Comparison of ENCODE assay signal across 12 cellular contexts in the genomic region with DNA sequence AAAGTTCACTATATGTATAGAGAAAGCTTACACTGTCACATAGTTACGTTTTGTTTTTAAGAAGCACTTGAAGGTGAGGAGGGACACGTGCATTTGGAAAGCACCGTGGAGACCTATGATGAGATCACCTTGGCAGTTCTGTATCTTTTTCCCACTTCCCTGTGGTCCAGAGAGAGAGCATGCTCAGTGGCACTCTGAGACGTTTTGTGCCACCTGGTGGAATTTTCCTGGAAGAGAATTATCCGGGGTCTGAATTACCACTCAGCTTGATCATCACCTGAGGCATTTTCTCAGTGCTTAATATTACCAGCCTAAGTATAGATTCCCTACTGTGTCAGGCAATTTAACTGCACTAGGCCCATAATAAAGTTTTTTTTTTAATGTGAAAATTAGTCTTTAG.
A peak's percentile ranks its signal among the peaks of the same experiment; 100 is the strongest.
DNase-seq lines count a peak whose midpoint lies in the region; ATAC-seq and TF ChIP-seq lines count a peak whose summit lies in the region.
"Had no signal": no experiment of that assay in that cellular context is flagged by ENCODE, and none has a peak within 500 bp of the region (broad histone marks: within the 10 kb centered on the region; RNA-seq: fewer than 3 reads in every experiment).

No MANE protein-coding gene starts in this region.

- H3K4me1 Mint-ChIP-seq in endothelial cell (ENCODE audit: unreplicated experiment), result no peaks in the 10 kb centered on the region

- intact Hi-C loops in HCT116 (cut with micrococcal nuclease), result loop anchor here (10.0 kb wide), 2 partner anchors 448 to 1242 kb away; no protein-coding TSS in a partner anchor

- no peaks in the 10 kb centered on the region for H3K36me3 Mint-ChIP-seq in endothelial cell (ENCODE audit: low read depth, unreplicated experiment)

- TF ChIP-seq POLR2A in HCT116 (IDR thresholded peaks at IDR 0.05; ENCODE audit: borderline replicate concordance, extremely low read depth, insufficient read depth, insufficient read length), result no peak

- TF ChIP-seq CTCF in 22Rv1 (IDR thresholded peaks at IDR 0.05) (peak; percentile 13), HCT116 (IDR thresholded peaks at IDR 0.05 in 2 of 3, conservative IDR thresholded peaks at IDR 0.05 in 1 of 3; ENCODE audit: borderline replicate concordance in 1 of 3, insufficient read depth in 1 of 3, low read depth in 2 of 3, low read length in 2 of 3) (peak in 2 of 3 experiments; percentile 31 to 41; a peak in 4 of 6 replicates), endothelial cell (IDR thresholded peaks at IDR 0.05; ENCODE audit: unreplicated experiment) (no peak)

- H3K9me3 Mint-ChIP-seq in endothelial cell (ENCODE audit: unreplicated experiment), result no peaks in the 10 kb centered on the region

- peak; percentile 22 for DNase-seq in HCT116 (ENCODE audit: low read depth, low spot score)
- DNase-seq in NCI-H524 (lab: John Stamatoyannopoulos, UW), result peak; percentile 65 to 72
- DNase-seq in endothelial cell (ENCODE audit: low spot score), result peak; percentile 38
- DNase-seq: activated CD4-positive, alpha-beta T cell treated with anti-CD3 and anti-CD28 coated beads, Interleukin-2, amount 50 U/mL, for 48 hours; adrenal gland; HCEC 1CT had no signal

- H3K4me2 ChIP-seq in HCT116 (ENCODE audit: low read length), result no peak overlapping the region

- CTCF ChIA-PET in HCT116 (lab: Charles Lee), result no interaction called here

- H3K9me3 ChIP-seq in HCT116 (ENCODE audit: control insufficient read depth in 1 of 2, insufficient read depth in 1 of 2, low read depth in 1 of 2, low read length in 2 of 2), result no peaks in the 10 kb centered on the region
- H3K9me3 ChIP-seq: adrenal gland, right atrium auricular region had no signal

- H3K4me3 Mint-ChIP-seq in endothelial cell (ENCODE audit: unreplicated experiment), result no peak overlapping the region

- RAD21 ChIA-PET in HCT116 (lab: Charles Lee; ENCODE audit: low non-redundant PET in 1 of 2, low total read pairs in 2 of 2, uncharacterized antibody in 2 of 2, unreplicated experiment in 2 of 2), result no interaction called here

- H3K27ac Mint-ChIP-seq in endothelial cell (ENCODE audit: unreplicated experiment), result no peak overlapping the region

- H4K20me1 ChIP-seq in HCT116 (ENCODE audit: insufficient read depth), result no peaks in the 10 kb centered on the region

- BruUV-seq in HCT116 (replicated peaks; lab: Mats Ljungman, UMichigan), result no TSS peak

- peak; percentile 80 for ATAC-seq in HCT116
- no peak for ATAC-seq in GM19463 (IDR thresholded peaks at IDR 0.05; ENCODE audit: unreplicated experiment)
- no peak for ATAC-seq in GM18502 (IDR thresholded peaks at IDR 0.05; ENCODE audit: poor library complexity, unreplicated experiment)
- no peak for ATAC-seq in GM18517 (IDR thresholded peaks at IDR 0.05; ENCODE audit: unreplicated experiment)
- no peak for ATAC-seq in GM21717 (IDR thresholded peaks at IDR 0.05; ENCODE audit: unreplicated experiment)

- H3K27me3 ChIP-seq in HCT116 (ENCODE audit: insufficient read depth, low read length), result no peaks in the 10 kb centered on the region
- H3K27me3 ChIP-seq: adrenal gland, right atrium auricular region had no signal

- H2AFZ ChIP-seq in HCT116 (ENCODE audit: low read depth, low read length, poor library complexity, severe bottlenecking), result peak overlapping the region; percentile 83

- H3K9me2 ChIP-seq in HCT116 (ENCODE audit: insufficient read depth), result no peaks in the 10 kb centered on the region

- H3K4me3 ChIP-seq in HCT116 (replicated peaks in 1 of 2; ENCODE audit: low read depth in 1 of 2, low read length in 2 of 2), result no peak overlapping the region
- H3K4me3 ChIP-seq: adrenal gland, right atrium auricular region had no signal

- H3K27ac ChIP-seq in 22Rv1 (no peak overlapping the region), HCT116 (ENCODE audit: low read depth, low read length) (no peak overlapping the region)
- H3K27ac ChIP-seq: adrenal gland, right atrium auricular region had no signal

- no peaks in the 10 kb centered on the region for H3K79me2 ChIP-seq in HCT116 (ENCODE audit: insufficient read depth, low read length)

- no peaks in the 10 kb centered on the region for H3K36me3 ChIP-seq in HCT116 (ENCODE audit: control insufficient read depth in 1 of 2, insufficient read depth in 2 of 2, low read length in 2 of 2)
- H3K36me3 ChIP-seq: adrenal gland, right atrium auricular region had no signal

- no peaks in the 10 kb centered on the region for H3K4me1 ChIP-seq in HCT116 (ENCODE audit: control insufficient read depth in 1 of 2, insufficient read depth in 2 of 2, low read length in 2 of 2)
- H3K4me1 ChIP-seq: adrenal gland, right atrium auricular region had no signal

- H3K27me3 Mint-ChIP-seq in endothelial cell (ENCODE audit: unreplicated experiment), result no peaks in the 10 kb centered on the region

- POLR2A ChIA-PET in HCT116 (lab: Charles Lee), result no interaction called here

- H3K9ac ChIP-seq in HCT116 (ENCODE audit: low read length), result no peak overlapping the region

- peak; percentile 40; the same call in 1 of the 2 replicates for TF ChIP-seq RAD21 in HCT116 (IDR thresholded peaks at IDR 0.05; ENCODE audit: low read depth)

TF ChIP-seq in HCT116, 20 proteins besides CTCF, POLR2A, EP300 and RAD21:
- no peak for TF ChIP-seq TCF7L2 (IDR thresholded peaks at IDR 0.05; ENCODE audit: borderline replicate concordance, extremely low read depth, insufficient read depth, insufficient read length)
- no peak for TF ChIP-seq YY1 (IDR thresholded peaks at IDR 0.05; ENCODE audit: extremely low read depth, insufficient replicate concordance, low read depth, low read length)
- TF ChIP-seq SP1 (IDR thresholded peaks at IDR 0.05; ENCODE audit: low read depth), result no peak
- TF ChIP-seq, protein P1, sequence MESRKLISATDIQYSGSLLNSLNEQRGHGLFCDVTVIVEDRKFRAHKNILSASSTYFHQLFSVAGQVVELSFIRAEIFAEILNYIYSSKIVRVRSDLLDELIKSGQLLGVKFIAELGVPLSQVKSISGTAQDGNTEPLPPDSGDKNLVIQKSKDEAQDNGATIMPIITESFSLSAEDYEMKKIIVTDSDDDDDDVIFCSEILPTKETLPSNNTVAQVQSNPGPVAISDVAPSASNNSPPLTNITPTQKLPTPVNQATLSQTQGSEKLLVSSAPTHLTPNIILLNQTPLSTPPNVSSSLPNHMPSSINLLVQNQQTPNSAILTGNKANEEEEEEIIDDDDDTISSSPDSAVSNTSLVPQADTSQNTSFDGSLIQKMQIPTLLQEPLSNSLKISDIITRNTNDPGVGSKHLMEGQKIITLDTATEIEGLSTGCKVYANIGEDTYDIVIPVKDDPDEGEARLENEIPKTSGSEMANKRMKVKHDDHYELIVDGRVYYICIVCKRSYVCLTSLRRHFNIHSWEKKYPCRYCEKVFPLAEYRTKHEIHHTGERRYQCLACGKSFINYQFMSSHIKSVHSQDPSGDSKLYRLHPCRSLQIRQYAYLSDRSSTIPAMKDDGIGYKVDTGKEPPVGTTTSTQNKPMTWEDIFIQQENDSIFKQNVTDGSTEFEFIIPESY (IDR thresholded peaks at IDR 0.05; ENCODE audit: extremely low read depth, insufficient replicate concordance, low read length), result no peak
- TF ChIP-seq SRF (IDR thresholded peaks at IDR 0.05; ENCODE audit: low read depth), result no peak
- TF ChIP-seq CBX3 (IDR thresholded peaks at IDR 0.05; ENCODE audit: low read depth), result no peak
- TF ChIP-seq JUND (IDR thresholded peaks at IDR 0.05), result no peak
- no peak for TF ChIP-seq POLR2AphosphoS5 (IDR thresholded peaks at IDR 0.05; ENCODE audit: low read depth, low read length)
- TF ChIP-seq, protein P2, sequence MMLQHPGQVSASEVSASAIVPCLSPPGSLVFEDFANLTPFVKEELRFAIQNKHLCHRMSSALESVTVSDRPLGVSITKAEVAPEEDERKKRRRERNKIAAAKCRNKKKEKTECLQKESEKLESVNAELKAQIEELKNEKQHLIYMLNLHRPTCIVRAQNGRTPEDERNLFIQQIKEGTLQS (IDR thresholded peaks at IDR 0.05), result no peak
- TF ChIP-seq ELF1 (IDR thresholded peaks at IDR 0.05; ENCODE audit: borderline replicate concordance, low read depth), result no peak
- no peak for TF ChIP-seq FOSL1 (IDR thresholded peaks at IDR 0.05; ENCODE audit: low read depth)
- no peak for TF ChIP-seq ZNF274 (IDR thresholded peaks at IDR 0.05; ENCODE audit: low read depth, low read length)
- TF ChIP-seq ZFX (IDR thresholded peaks at IDR 0.05), result no peak
- TF ChIP-seq, protein P3, sequence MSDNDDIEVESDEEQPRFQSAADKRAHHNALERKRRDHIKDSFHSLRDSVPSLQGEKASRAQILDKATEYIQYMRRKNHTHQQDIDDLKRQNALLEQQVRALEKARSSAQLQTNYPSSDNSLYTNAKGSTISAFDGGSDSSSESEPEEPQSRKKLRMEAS (IDR thresholded peaks at IDR 0.05), result no peak; the same call in 1 of the 2 replicates
- no peak for TF ChIP-seq EZH2phosphoT487 (IDR thresholded peaks at IDR 0.05; ENCODE audit: borderline replicate concordance)
- TF ChIP-seq CEBPB (IDR thresholded peaks at IDR 0.05; ENCODE audit: low read depth), result no peak
